Comparison of ENCODE assay signal across 7 cellular contexts in genomic region chr7:41517771-41518170, GRCh38.
"Had no signal": no experiment of that assay in that cellular context is flagged by ENCODE, and none has a peak within 500 bp of the region (broad histone marks: within the 10 kb centered on the region; RNA-seq: fewer than 3 reads in every experiment).

No MANE protein-coding gene starts in this region.

- FAIRE-seq: H1, H54, HTR-8/SVneo, K562 had no signal

- H3K4me3 ChIP-seq: GM23338, K562 had no signal

- H3K4me2 ChIP-seq: GM23338 had no signal

- DNase-seq: H9, IMR-90 had no signal

- H2AFZ ChIP-seq: GM23338 had no signal

- ATAC-seq: GM23338, K562 had no signal
